Comparison of ENCODE assay signal across 8 cellular contexts in the genomic region with DNA sequence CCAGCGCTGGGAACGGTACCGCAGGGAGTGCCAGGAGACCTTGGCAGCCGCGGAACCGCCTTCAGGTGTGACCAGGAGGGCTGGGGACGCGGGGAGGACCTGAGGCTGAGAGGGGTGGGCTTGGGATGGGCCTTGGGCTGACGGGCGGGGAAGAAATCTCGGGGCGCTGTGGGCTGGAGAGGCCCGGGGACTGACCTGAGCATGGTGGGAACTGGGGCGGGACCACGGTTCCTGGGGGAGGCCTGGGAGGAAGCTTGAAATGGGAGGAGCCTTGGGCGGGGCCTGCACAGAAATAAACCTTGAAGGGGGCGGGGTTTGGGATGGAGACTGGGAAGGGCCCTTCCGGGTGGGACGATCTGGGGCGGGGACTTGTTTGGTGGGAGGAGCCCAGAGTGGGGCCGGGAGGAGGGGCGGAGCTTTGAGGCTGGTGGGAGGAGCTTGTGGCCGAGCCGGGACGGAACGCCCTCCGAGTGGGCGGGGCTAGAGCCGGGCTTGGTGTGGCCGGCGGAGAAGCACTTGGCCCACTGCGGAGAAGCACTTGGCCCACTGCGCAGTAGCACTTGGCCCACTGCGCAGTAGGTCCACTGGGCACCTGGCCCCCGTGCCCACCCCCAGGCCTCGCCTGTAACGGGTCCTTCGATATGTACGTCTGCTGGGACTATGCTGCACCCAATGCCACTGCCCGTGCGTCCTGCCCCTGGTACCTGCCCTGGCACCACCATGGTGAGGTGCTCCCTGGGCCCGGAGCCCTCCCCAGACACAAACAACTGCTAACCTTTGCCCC. TPM values are rescaled to one million over a fixed set of nuclear protein-coding genes. Genes with fewer than 3 reads are reported as not detected.
DNase-seq lines count a peak whose midpoint lies in the region; ATAC-seq, FAIRE-seq and TF ChIP-seq lines count a peak whose summit lies in the region.

No MANE protein-coding gene starts in this region.

- H3K27ac Mint-ChIP-seq in Calu3 (ENCODE audit: unreplicated experiment): peak overlapping the region; percentile 74
- no peak overlapping the region for H3K27ac Mint-ChIP-seq in activated CD4-positive, alpha-beta T cell treated with anti-CD3 and anti-CD28 coated beads, Interleukin-2, amount 10 ng/mL, durations not matched to agents 7 days and 5 days
- H3K27ac Mint-ChIP-seq in stimulated activated naive B cell treated with anti-CD40 and anti-IgM and Interleukin-4, amounts not matched to agents 10 μg/mL and 1 μg/mL and 100 μg/mL, for 72 hours: peak overlapping the region; percentile 17

- H3K79me1 ChIP-seq in H1 (ENCODE audit: low read depth, low read length): no peaks in the 10 kb centered on the region

- H2BK5ac ChIP-seq in H1 (ENCODE audit: low read depth, low read length): no peak overlapping the region

- no peak overlapping the region for H3K27ac ChIP-seq in H1 (ENCODE audit: low read depth, low read length)

- peak overlapping the region; percentile 18; the same call in 1 of the 2 replicates for H2BK12ac ChIP-seq in H1 (ENCODE audit: low read depth, low read length)

- FAIRE-seq in H1 (lab: Jason Lieb, UNC): peak; percentile 75

- no peak overlapping the region for H3K9ac ChIP-seq in H1 (replicated peaks in 1 of 4; ENCODE audit: extremely low read depth in 1 of 4, low read depth in 3 of 4, low read length in 3 of 4)

- no peak overlapping the region for H3K23ac ChIP-seq in H1 (ENCODE audit: insufficient read length)

- 19% methylated on average over 27 of the region's 42 CpGs; no CpG with 5 or more reads in 1 of the 2 experiments for WGBS in H1 (ENCODE audit: extremely low coverage in 1 of 2, insufficient coverage in 1 of 2, insufficient read length in 1 of 2, insufficient replicate concordance in 2 of 2, low coverage in 1 of 2, low lambda C conversion rate in 2 of 2, missing lambda C conversion rate in 1 of 2), 2 experiments

- H4K91ac ChIP-seq in H1 (replicated peaks; ENCODE audit: insufficient read length, low read length): peak overlapping the region; percentile 81

- H4K20me1 ChIP-seq in H1 (replicated peaks in 1 of 2; ENCODE audit: control insufficient read depth in 1 of 2, insufficient read depth in 2 of 2, low read length in 2 of 2): no peaks in the 10 kb centered on the region

- peak overlapping the region; percentile 48; the same call in 1 of the 2 replicates for H2AFZ ChIP-seq in H1 (ENCODE audit: low read length)

- no peak for TF ChIP-seq RAD21 in H1 (IDR thresholded peaks at IDR 0.05 in 1 of 2, conservative IDR thresholded peaks at IDR 0.05 in 1 of 2; ENCODE audit: low read depth in 2 of 2, low read length in 2 of 2)

- TF ChIP-seq EP300 in H1 (IDR thresholded peaks at IDR 0.05; ENCODE audit: borderline replicate concordance in 1 of 2, low read depth in 2 of 2, low read length in 2 of 2): no peak

- H4K5ac ChIP-seq in H1 (ENCODE audit: insufficient read length, low read depth, low read length): peak overlapping the region; percentile 62

- ATAC-seq in GM21515 (IDR thresholded peaks at IDR 0.05; ENCODE audit: unreplicated experiment): peak; percentile 42
- peak; percentile 35 to 55 for ATAC-seq in stimulated activated naive B cell treated with anti-CD40 and anti-IgM and Interleukin-4, amounts not matched to agents 10 μg/mL and 1 μg/mL and 100 μg/mL, for 72 hours (replicated peaks)
- ATAC-seq in GM19452 (IDR thresholded peaks at IDR 0.05; ENCODE audit: unreplicated experiment): no peak

- no peak for TF ChIP-seq CTCF in Calu3 (IDR thresholded peaks at IDR 0.05; ENCODE audit: unreplicated experiment)
- no peak for TF ChIP-seq CTCF in NB4 (IDR thresholded peaks at IDR 0.05; ENCODE audit: low read depth, low read length)
- TF ChIP-seq CTCF in H1 (IDR thresholded peaks at IDR 0.05; ENCODE audit: control extremely low read depth in 1 of 3, insufficient read depth in 1 of 3, low read depth in 1 of 3, low read length in 3 of 3): no peak

- H3K4me3 ChIP-seq in NB4 (ENCODE audit: low read depth, low read length): no peak overlapping the region
- peak overlapping the region; percentile 37 to 69 (median 50) for H3K4me3 ChIP-seq in H1 (ENCODE audit: extremely low read depth in 1 of 4, insufficient read depth in 2 of 4, low read depth in 3 of 4, low read length in 4 of 4)

- DNase-seq in Calu3: peak; percentile 84
- peak; percentile 27 for DNase-seq in NB4 (ENCODE audit: low read depth)
- peak; percentile 63 for DNase-seq in activated CD4-positive, alpha-beta T cell treated with anti-CD3 and anti-CD28 coated beads, Interleukin-2, amount 10 ng/mL, durations not matched to agents 7 days and 5 days
- peak; percentile 93 to 100 for DNase-seq in H1 (ENCODE audit: low read depth in 1 of 2, low spot score in 2 of 2)
- DNase-seq in medulla oblongata (ENCODE audit: extremely low spot score): peak; percentile 64
- DNase-seq in stimulated activated naive B cell treated with anti-CD40 and anti-IgM and Interleukin-4, amounts not matched to agents 10 μg/mL and 1 μg/mL and 100 μg/mL, for 72 hours: peak; percentile 65

- H3K14ac ChIP-seq in H1 (ENCODE audit: insufficient read length): no peak overlapping the region

- H3K27me3 Mint-ChIP-seq in Calu3 (ENCODE audit: unreplicated experiment): peaks cover 8% of the 10 kb centered on the region
- H3K27me3 Mint-ChIP-seq in activated CD4-positive, alpha-beta T cell treated with anti-CD3 and anti-CD28 coated beads, Interleukin-2, amount 10 ng/mL, durations not matched to agents 7 days and 5 days: peaks cover 26% of the 10 kb centered on the region
- peaks cover 40 to 47% of the 10 kb centered on the region in 2 donors for H3K27me3 Mint-ChIP-seq in stimulated activated naive B cell treated with anti-CD40 and anti-IgM and Interleukin-4, amounts not matched to agents 10 μg/mL and 1 μg/mL and 100 μg/mL, for 72 hours

- peak overlapping the region; percentile 32 for H3K4me3 Mint-ChIP-seq in Calu3 (ENCODE audit: low read depth, unreplicated experiment)
- H3K4me3 Mint-ChIP-seq in activated CD4-positive, alpha-beta T cell treated with anti-CD3 and anti-CD28 coated beads, Interleukin-2, amount 10 ng/mL, durations not matched to agents 7 days and 5 days: no peak overlapping the region
- H3K4me3 Mint-ChIP-seq in stimulated activated naive B cell treated with anti-CD40 and anti-IgM and Interleukin-4, amounts not matched to agents 10 μg/mL and 1 μg/mL and 100 μg/mL, for 72 hours: peak overlapping the region; percentile 65 to 70

- POLR2A ChIA-PET in activated CD4-positive, alpha-beta T cell treated with anti-CD3 and anti-CD28 coated beads, Interleukin-2, amount 10 ng/mL, durations not matched to agents 7 days and 5 days (lab: Charles Lee): no interaction called here
- POLR2A ChIA-PET in H1 (lab: Charles Lee; ENCODE audit: partially characterized antibody): interaction anchor here (0.6 to 2.3 kb wide), 12 partner anchors 10 to 155 kb away, joined by 3 to 12 read pairs (median 4); partner anchors contain the start of genes OPA3, QPCTL, SIX5 and SNRPD2

- H2BK20ac ChIP-seq in H1 (ENCODE audit: low read length): no peak overlapping the region

- no TSS peak for BruUV-seq in Calu3 (replicated peaks; lab: Mats Ljungman, UMichigan)

- no peaks in the 10 kb centered on the region for H3K79me2 ChIP-seq in H1 (ENCODE audit: control insufficient read depth in 1 of 2, insufficient read depth in 2 of 2, low read length in 2 of 2)

- no peak overlapping the region; the same call in 1 of the 2 replicates for H2BK15ac ChIP-seq in H1 (ENCODE audit: low read length)

- no peaks in the 10 kb centered on the region for H3K9me3 ChIP-seq in H1 (ENCODE audit: insufficient read depth in 2 of 2, low read depth in 1 of 2, low read length in 1 of 2)

- H3K27me3 ChIP-seq in H1 (replicated peaks in 1 of 4; ENCODE audit: control insufficient read depth in 3 of 4, extremely low read depth in 1 of 4, insufficient read depth in 3 of 4, low read length in 3 of 4): peaks cover 18 to 31% (median 27%) of the 10 kb centered on the region in 4 experiments

- H4K8ac ChIP-seq in H1 (ENCODE audit: extremely low read depth, insufficient read depth, low read length): peak overlapping the region; percentile 57; the same call in 1 of the 2 replicates

- peaks cover 28% of the 10 kb centered on the region for H3K36me3 Mint-ChIP-seq in Calu3 (ENCODE audit: insufficient read depth, unreplicated experiment)
- H3K36me3 Mint-ChIP-seq in activated CD4-positive, alpha-beta T cell treated with anti-CD3 and anti-CD28 coated beads, Interleukin-2, amount 10 ng/mL, durations not matched to agents 7 days and 5 days (ENCODE audit: low read depth): peaks cover 2% of the 10 kb centered on the region
- peaks cover 0 to 2% of the 10 kb centered on the region in 2 donors for H3K36me3 Mint-ChIP-seq in stimulated activated naive B cell treated with anti-CD40 and anti-IgM and Interleukin-4, amounts not matched to agents 10 μg/mL and 1 μg/mL and 100 μg/mL, for 72 hours

- H3K56ac ChIP-seq in H1 (replicated peaks; ENCODE audit: insufficient read length, low read depth, low read length): no peak overlapping the region

- no peak overlapping the region for H2BK120ac ChIP-seq in H1 (replicated peaks; ENCODE audit: low read depth, low read length)

- peaks cover 9 to 14% (median 10%) of the 10 kb centered on the region in 4 experiments for H3K4me1 ChIP-seq in H1 (replicated peaks in 1 of 4; ENCODE audit: control insufficient read depth in 3 of 4, insufficient read depth in 4 of 4, low read length in 3 of 4)

- no peak overlapping the region for H2AK5ac ChIP-seq in H1 (ENCODE audit: low read depth, low read length)

- CTCF ChIA-PET in Calu3 (lab: Charles Lee): interaction anchor here (0.5 to 1.3 kb wide), 3 partner anchors 10 to 98 kb away, joined by 3 to 5 read pairs (median 3); partner anchors contain the start of genes QPCTL, SIX5 and SNRPD2
- CTCF ChIA-PET in activated CD4-positive, alpha-beta T cell treated with anti-CD3 and anti-CD28 coated beads, Interleukin-2, amount 10 ng/mL, durations not matched to agents 7 days and 5 days (lab: Charles Lee): interaction anchor here (0.6 to 2.5 kb wide), 7 partner anchors 9 to 185 kb away, joined by 3 to 10 read pairs (median 3); partner anchors contain the start of genes EML2, QPCTL and SNRPD2
- CTCF ChIA-PET in H1 (lab: Charles Lee; ENCODE audit: partially characterized antibody): interaction anchor here (0.8 to 2.5 kb wide), 7 partner anchors 10 to 147 kb away, joined by 3 to 7 read pairs (median 4); partner anchors contain the start of genes QPCTL and SNRPD2

- H3K36me3 ChIP-seq in H1 (ENCODE audit: control insufficient read depth in 2 of 4, insufficient read depth in 4 of 4, low read length in 3 of 4): no peaks in the 10 kb centered on the region

- H3K4me1 Mint-ChIP-seq in Calu3 (ENCODE audit: low read depth, unreplicated experiment): peaks cover 22% of the 10 kb centered on the region
- H3K4me1 Mint-ChIP-seq in activated CD4-positive, alpha-beta T cell treated with anti-CD3 and anti-CD28 coated beads, Interleukin-2, amount 10 ng/mL, durations not matched to agents 7 days and 5 days: peaks cover 34% of the 10 kb centered on the region
- peaks cover 26 to 40% of the 10 kb centered on the region in 2 donors for H3K4me1 Mint-ChIP-seq in stimulated activated naive B cell treated with anti-CD40 and anti-IgM and Interleukin-4, amounts not matched to agents 10 μg/mL and 1 μg/mL and 100 μg/mL, for 72 hours

- H3K23me2 ChIP-seq in H1 (ENCODE audit: low read depth, low read length): peaks cover 21% of the 10 kb centered on the region

- intact Hi-C loops in Calu3 (cut with micrococcal nuclease; ENCODE audit: unreplicated experiment): no loop called here

- H3K4me2 ChIP-seq in H1 (ENCODE audit: insufficient read depth in 1 of 2, low read depth in 2 of 2, low read length in 2 of 2): peak overlapping the region; percentile 77 to 95

- no peaks in the 10 kb centered on the region for H3K9me3 Mint-ChIP-seq in Calu3 (ENCODE audit: low read depth, unreplicated experiment)
- no peaks in the 10 kb centered on the region for H3K9me3 Mint-ChIP-seq in activated CD4-positive, alpha-beta T cell treated with anti-CD3 and anti-CD28 coated beads, Interleukin-2, amount 10 ng/mL, durations not matched to agents 7 days and 5 days
- H3K9me3 Mint-ChIP-seq in stimulated activated naive B cell treated with anti-CD40 and anti-IgM and Interleukin-4, amounts not matched to agents 10 μg/mL and 1 μg/mL and 100 μg/mL, for 72 hours: peaks cover 0 to 2% of the 10 kb centered on the region in 2 donors

- H3K18ac ChIP-seq in H1 (ENCODE audit: extremely low read depth, low read length): peak overlapping the region; percentile 90

- peak overlapping the region; percentile 91 for H3K4ac ChIP-seq in H1 (replicated peaks; ENCODE audit: insufficient read length, low read depth, low read length)

- TF ChIP-seq POLR2A in NB4 (IDR thresholded peaks at IDR 0.05; ENCODE audit: extremely low read depth, insufficient read length): no peak
- TF ChIP-seq POLR2A in H1 (IDR thresholded peaks at IDR 0.05; ENCODE audit: control extremely low read depth in 1 of 2, low read depth in 2 of 2, low read length in 2 of 2): no peak

RNA-seq across cellular contexts. Expression of gene GIPR, which starts 2.8 kb away (rescaled TPM):
- 6.9 TPM in 2 replicates for total RNA-seq in Calu3 (2022)
- 1 to 10 TPM; 1.3 to 1.4 TPM for total RNA-seq in activated CD4-positive, alpha-beta T cell treated with anti-CD3 and anti-CD28 coated beads, Interleukin-2, amount 10 ng/mL, durations not matched to agents 7 days and 5 days
- total RNA-seq in H1 (2021; fragmentation: NEBNext Ultra II Directional; extraction: Animal tissue kit (Norgen Biotek cat#: 25700)): 0.54 and 1.3 TPM in 2 replicates
- polyA plus RNA-seq in H1 (2011; rRNA removed): 0.42 and 1.0 TPM in 2 replicates
- polyA plus RNA-seq in H1 (2011; cell fraction: cytosol; rRNA removed): 1.0 TPM
- polyA plus RNA-seq in H1 (2011; cell fraction: nucleus; rRNA removed): 4.3 TPM
- 0.80 to 1.7 TPM (median 1.1 TPM) in 4 replicates for polyA plus RNA-seq in H1 (2012, experiment 1 of 2)
- 0.50 TPM for polyA plus RNA-seq in H1 (2012, experiment 2 of 2)
- polyA plus RNA-seq in H1 (2013, experiment 1 of 2): 0.57 TPM
- 0.74 TPM for polyA plus RNA-seq in H1 (2013, experiment 2 of 2)
- polyA minus RNA-seq in H1 (2011; rRNA and poly(A)+ RNA removed): 0.46 and 1.5 TPM in 2 replicates
- not detected for polyA minus RNA-seq in H1 (2011; cell fraction: cytosol; rRNA and poly(A)+ RNA removed)
- 1.9 TPM for polyA minus RNA-seq in H1 (2011; cell fraction: nucleus; rRNA and poly(A)+ RNA removed)

RNA-seq across cellular contexts. Expression of gene SNRPD2, which starts 20.9 kb away (rescaled TPM):
- 603 and 663 TPM in 2 replicates for total RNA-seq in Calu3 (2022)
- total RNA-seq in activated CD4-positive, alpha-beta T cell treated with anti-CD3 and anti-CD28 coated beads, Interleukin-2, amount 10 ng/mL, durations not matched to agents 7 days and 5 days: 100 to 1,000 TPM; 485 to 566 TPM
- total RNA-seq in H1 (2021; fragmentation: NEBNext Ultra II Directional; extraction: Animal tissue kit (Norgen Biotek cat#: 25700)): 759 and 761 TPM in 2 replicates
- 493 and 645 TPM in 2 replicates for polyA plus RNA-seq in H1 (2011; rRNA removed)
- polyA plus RNA-seq in H1 (2011; cell fraction: cytosol; rRNA removed): 908 TPM
- polyA plus RNA-seq in H1 (2011; cell fraction: nucleus; rRNA removed): 511 TPM
- polyA plus RNA-seq in H1 (2012, experiment 1 of 2): 587 to 956 TPM (median 875 TPM) in 4 replicates
- 702 TPM for polyA plus RNA-seq in H1 (2012, experiment 2 of 2)
- polyA plus RNA-seq in H1 (2013, experiment 1 of 2): 2,416 TPM
- 2,457 TPM for polyA plus RNA-seq in H1 (2013, experiment 2 of 2)
- polyA minus RNA-seq in H1 (2011; rRNA and poly(A)+ RNA removed): 127 and 148 TPM in 2 replicates
- 123 TPM for polyA minus RNA-seq in H1 (2011; cell fraction: cytosol; rRNA and poly(A)+ RNA removed)
- 192 TPM for polyA minus RNA-seq in H1 (2011; cell fraction: nucleus; rRNA and poly(A)+ RNA removed)

RNA-seq across cellular contexts. Expression of gene QPCTL, which starts 21.6 kb away (rescaled TPM):
- 20.4 and 20.7 TPM in 2 replicates for total RNA-seq in Calu3 (2022)
- total RNA-seq in activated CD4-positive, alpha-beta T cell treated with anti-CD3 and anti-CD28 coated beads, Interleukin-2, amount 10 ng/mL, durations not matched to agents 7 days and 5 days: 1 to 10 TPM; 6.1 to 7.3 TPM
- 25.2 and 27.1 TPM in 2 replicates for total RNA-seq in H1 (2021; fragmentation: NEBNext Ultra II Directional; extraction: Animal tissue kit (Norgen Biotek cat#: 25700))
- polyA plus RNA-seq in H1 (2011; rRNA removed): 35.3 and 49.3 TPM in 2 replicates
- 25.1 TPM for polyA plus RNA-seq in H1 (2011; cell fraction: cytosol; rRNA removed)
- 66.5 TPM for polyA plus RNA-seq in H1 (2011; cell fraction: nucleus; rRNA removed)
- 24.3 to 29.8 TPM (median 24.9 TPM) in 4 replicates for polyA plus RNA-seq in H1 (2012, experiment 1 of 2)
- polyA plus RNA-seq in H1 (2012, experiment 2 of 2): 36.1 TPM
- polyA plus RNA-seq in H1 (2013, experiment 1 of 2): 26.5 TPM
- 27.2 TPM for polyA plus RNA-seq in H1 (2013, experiment 2 of 2)
- polyA minus RNA-seq in H1 (2011; rRNA and poly(A)+ RNA removed): 15.5 and 21.6 TPM in 2 replicates
- 13.3 TPM for polyA minus RNA-seq in H1 (2011; cell fraction: cytosol; rRNA and poly(A)+ RNA removed)
- polyA minus RNA-seq in H1 (2011; cell fraction: nucleus; rRNA and poly(A)+ RNA removed): 17.3 TPM

RNA-seq across cellular contexts. Expression of gene EML2, which starts 31.7 kb away (rescaled TPM):
- total RNA-seq in Calu3 (2022): 93.7 and 94.0 TPM in 2 replicates
- total RNA-seq in activated CD4-positive, alpha-beta T cell treated with anti-CD3 and anti-CD28 coated beads, Interleukin-2, amount 10 ng/mL, durations not matched to agents 7 days and 5 days: 10 to 100 TPM; 80.7 to 87.3 TPM
- total RNA-seq in H1 (2021; fragmentation: NEBNext Ultra II Directional; extraction: Animal tissue kit (Norgen Biotek cat#: 25700)): 28.1 and 28.8 TPM in 2 replicates
- 29.4 and 45.4 TPM in 2 replicates for polyA plus RNA-seq in H1 (2011; rRNA removed)
- 41.5 TPM for polyA plus RNA-seq in H1 (2011; cell fraction: cytosol; rRNA removed)
- 135 TPM for polyA plus RNA-seq in H1 (2011; cell fraction: nucleus; rRNA removed)
- 36.7 to 46.1 TPM (median 43.1 TPM) in 4 replicates for polyA plus RNA-seq in H1 (2012, experiment 1 of 2)
- polyA plus RNA-seq in H1 (2012, experiment 2 of 2): 23.6 TPM
- 14.5 TPM for polyA plus RNA-seq in H1 (2013, experiment 1 of 2)
- polyA plus RNA-seq in H1 (2013, experiment 2 of 2): 13.1 TPM
- 31.1 and 51.6 TPM in 2 replicates for polyA minus RNA-seq in H1 (2011; rRNA and poly(A)+ RNA removed)
- 33.6 TPM for polyA minus RNA-seq in H1 (2011; cell fraction: cytosol; rRNA and poly(A)+ RNA removed)
- polyA minus RNA-seq in H1 (2011; cell fraction: nucleus; rRNA and poly(A)+ RNA removed): 36.1 TPM

RNA-seq across cellular contexts. Expression of gene FBXO46, which starts 59.8 kb away (rescaled TPM):
- 43.8 and 53.6 TPM in 2 replicates for total RNA-seq in Calu3 (2022)
- 10 to 100 TPM; 38.5 to 40.0 TPM for total RNA-seq in activated CD4-positive, alpha-beta T cell treated with anti-CD3 and anti-CD28 coated beads, Interleukin-2, amount 10 ng/mL, durations not matched to agents 7 days and 5 days
- total RNA-seq in H1 (2021; fragmentation: NEBNext Ultra II Directional; extraction: Animal tissue kit (Norgen Biotek cat#: 25700)): 38.9 and 42.3 TPM in 2 replicates
- polyA plus RNA-seq in H1 (2011; rRNA removed): 11.2 and 22.1 TPM in 2 replicates
- 17.2 TPM for polyA plus RNA-seq in H1 (2011; cell fraction: cytosol; rRNA removed)
- 37.0 TPM for polyA plus RNA-seq in H1 (2011; cell fraction: nucleus; rRNA removed)
- polyA plus RNA-seq in H1 (2012, experiment 1 of 2): 12.7 to 20.2 TPM (median 18.5 TPM) in 4 replicates
- 12.9 TPM for polyA plus RNA-seq in H1 (2012, experiment 2 of 2)
- polyA plus RNA-seq in H1 (2013, experiment 1 of 2): 21.3 TPM
- polyA plus RNA-seq in H1 (2013, experiment 2 of 2): 21.9 TPM
- polyA minus RNA-seq in H1 (2011; rRNA and poly(A)+ RNA removed): 5.4 and 9.2 TPM in 2 replicates
- polyA minus RNA-seq in H1 (2011; cell fraction: cytosol; rRNA and poly(A)+ RNA removed): 15.4 TPM
- 16.4 TPM for polyA minus RNA-seq in H1 (2011; cell fraction: nucleus; rRNA and poly(A)+ RNA removed)

Comparison
In these comparisons a context has a peak if more than half of its experiments do, and no peak if none do; other contexts are left out.
1. DNase-seq: peak in every context shown above with its lines; median percentile 96 in H1; 84 in Calu3; 65 in stimulated activated naive B cell treated with anti-CD40 and anti-IgM and Interleukin-4, amounts not matched to agents 10 μg/mL and 1 μg/mL and 100 μg/mL, for 72 hours; 64 in medulla oblongata; 63 in activated CD4-positive, alpha-beta T cell treated with anti-CD3 and anti-CD28 coated beads, Interleukin-2, amount 10 ng/mL, durations not matched to agents 7 days and 5 days; 27 in NB4.